13 cellular contexts compared by ENCODE assay signal in the genomic region with DNA sequence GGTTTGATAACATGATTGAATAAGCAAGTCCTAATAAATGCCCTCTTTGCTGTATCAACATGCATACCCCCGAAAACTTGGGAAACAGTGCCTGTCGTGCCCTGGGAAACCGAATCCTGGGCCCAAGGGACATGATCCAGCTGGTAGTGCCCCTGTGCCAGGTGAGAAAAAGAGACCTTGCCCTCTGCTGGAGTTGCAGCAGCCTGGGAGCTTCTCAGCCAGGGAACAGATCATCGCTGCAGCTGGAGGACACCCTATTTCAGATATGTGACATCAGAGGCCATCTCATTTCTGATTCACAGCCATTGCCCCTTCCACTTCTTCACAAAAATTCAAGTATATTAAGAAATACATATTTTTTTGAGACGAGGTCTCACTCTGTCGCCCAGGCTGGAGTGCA. TPM values are rescaled to one million over a fixed set of nuclear protein-coding genes. Genes with fewer than 3 reads are reported as not detected.
A peak's percentile ranks its signal among the peaks of the same experiment; 100 is the strongest.
DNase-seq lines count a peak whose midpoint lies in the region; ATAC-seq and TF ChIP-seq lines count a peak whose summit lies in the region.
"Had no signal": no experiment of that assay in that cellular context is flagged by ENCODE, and none has a peak within 500 bp of the region (broad histone marks: within the 10 kb centered on the region; RNA-seq: fewer than 3 reads in every experiment).

No MANE protein-coding gene starts in this region.

- peak overlapping the region; percentile 52 for H3K4me3 Mint-ChIP-seq in activated CD8-positive, alpha-beta T cell treated with anti-CD3 and anti-CD28 coated beads, Interleukin-2, amount 10 ng/mL, durations not matched to agents 7 days and 5 days
- H3K4me3 Mint-ChIP-seq in activated CD8-positive, alpha-beta T cell treated with anti-CD3 and anti-CD28 coated beads for 36 hours, result no peak overlapping the region
- peak overlapping the region; percentile 48 for H3K4me3 Mint-ChIP-seq in activated T-helper 1 cell treated with anti-CD3 and anti-CD28 coated beads, Interleukin-12 subunit alpha, Interleukin-12 subunit beta, Interleukin-2, Interleukin-4 antibody, amounts not matched to agents 30 ng/mL and 10 ng/mL and 1 ng/mL, durations not matched to agents 14 hours and 24 hours and 36 hours
- H3K4me3 Mint-ChIP-seq: stimulated activated naive B cell treated with anti-CD40 and anti-IgM and Interleukin-4, amounts not matched to agents 10 μg/mL and 1 μg/mL and 100 μg/mL, for 72 hours had no signal

- H3K36me3 ChIP-seq in DND-41 (ENCODE audit: insufficient read depth, low read length), result no peaks in the 10 kb centered on the region
- H3K36me3 ChIP-seq: uterus had no signal

- H2AFZ ChIP-seq in DND-41 (ENCODE audit: low read depth, low read length), result peak overlapping the region; percentile 30; the same call in 1 of the 2 replicates

- H4K20me1 ChIP-seq in DND-41 (ENCODE audit: insufficient read depth, low read length), result no peaks in the 10 kb centered on the region

- H3K27me3 Mint-ChIP-seq in activated CD8-positive, alpha-beta T cell treated with anti-CD3 and anti-CD28 coated beads, Interleukin-2, amount 10 ng/mL, durations not matched to agents 7 days and 5 days (ENCODE audit: low read depth), result no peaks in the 10 kb centered on the region
- no peaks in the 10 kb centered on the region for H3K27me3 Mint-ChIP-seq in activated CD8-positive, alpha-beta T cell treated with anti-CD3 and anti-CD28 coated beads for 36 hours
- peaks cover 2% of the 10 kb centered on the region for H3K27me3 Mint-ChIP-seq in activated T-helper 1 cell treated with anti-CD3 and anti-CD28 coated beads, Interleukin-12 subunit alpha, Interleukin-12 subunit beta, Interleukin-2, Interleukin-4 antibody, amounts not matched to agents 30 ng/mL and 10 ng/mL and 1 ng/mL, durations not matched to agents 14 hours and 24 hours and 36 hours (ENCODE audit: insufficient read depth)

- H3K4me3 ChIP-seq in DND-41 (ENCODE audit: low read depth in 1 of 2, low read length in 2 of 2), result no peak overlapping the region; a peak in 1 of 4 replicates
- H3K4me3 ChIP-seq: uterus had no signal

- peak overlapping the region; percentile 73 for H3K27ac ChIP-seq in DND-41 (ENCODE audit: low read length)
- H3K27ac ChIP-seq: HL-60, uterus had no signal

- ATAC-seq in activated CD8-positive, alpha-beta T cell treated with anti-CD3 and anti-CD28 coated beads, Interleukin-2, amount 10 ng/mL, durations not matched to agents 7 days and 5 days, result no peak
- ATAC-seq in activated CD8-positive, alpha-beta T cell treated with anti-CD3 and anti-CD28 coated beads for 36 hours, result no peak
- ATAC-seq in DND-41 (ENCODE audit: insufficient read depth, low read depth), result no peak
- no peak for ATAC-seq in sciatic nerve
- no peak for ATAC-seq in GM21723 (IDR thresholded peaks at IDR 0.05; ENCODE audit: unreplicated experiment)

- peaks cover 41% of the 10 kb centered on the region for H3K4me1 ChIP-seq in DND-41 (ENCODE audit: insufficient read depth, low read length)
- H3K4me1 ChIP-seq: uterus had no signal

- peak overlapping the region; percentile 85 for H3K27ac Mint-ChIP-seq in activated CD8-positive, alpha-beta T cell treated with anti-CD3 and anti-CD28 coated beads, Interleukin-2, amount 10 ng/mL, durations not matched to agents 7 days and 5 days
- no peak overlapping the region for H3K27ac Mint-ChIP-seq in activated CD8-positive, alpha-beta T cell treated with anti-CD3 and anti-CD28 coated beads for 36 hours
- H3K27ac Mint-ChIP-seq in activated T-helper 1 cell treated with anti-CD3 and anti-CD28 coated beads, Interleukin-12 subunit alpha, Interleukin-12 subunit beta, Interleukin-2, Interleukin-4 antibody, amounts not matched to agents 30 ng/mL and 10 ng/mL and 1 ng/mL, durations not matched to agents 14 hours and 24 hours and 36 hours, result peak overlapping the region; percentile 38
- H3K27ac Mint-ChIP-seq: stimulated activated naive B cell treated with anti-CD40 and anti-IgM and Interleukin-4, amounts not matched to agents 10 μg/mL and 1 μg/mL and 100 μg/mL, for 72 hours had no signal

- H3K4me2 ChIP-seq in DND-41 (ENCODE audit: insufficient read depth, low read length), result peak overlapping the region; percentile 61; the same call in 1 of the 2 replicates

- H3K9me3 ChIP-seq in DND-41 (ENCODE audit: insufficient read depth, low read length, severe bottlenecking), result no peaks in the 10 kb centered on the region
- H3K9me3 ChIP-seq: uterus had no signal

- no peak for TF ChIP-seq CTCF in activated CD8-positive, alpha-beta T cell treated with anti-CD3 and anti-CD28 coated beads for 36 hours (IDR thresholded peaks at IDR 0.05)
- TF ChIP-seq CTCF in DND-41 (IDR thresholded peaks at IDR 0.05; ENCODE audit: borderline replicate concordance, extremely low read depth, low read length, poor library complexity, severe bottlenecking), result no peak

- no peaks in the 10 kb centered on the region for H3K27me3 ChIP-seq in DND-41 (ENCODE audit: insufficient read depth, low read length, poor library complexity)
- H3K27me3 ChIP-seq: uterus had no signal

- H3K9me3 Mint-ChIP-seq in activated CD8-positive, alpha-beta T cell treated with anti-CD3 and anti-CD28 coated beads, Interleukin-2, amount 10 ng/mL, durations not matched to agents 7 days and 5 days (ENCODE audit: insufficient read depth), result no peaks in the 10 kb centered on the region
- H3K9me3 Mint-ChIP-seq in activated CD8-positive, alpha-beta T cell treated with anti-CD3 and anti-CD28 coated beads for 36 hours, result no peaks in the 10 kb centered on the region
- no peaks in the 10 kb centered on the region for H3K9me3 Mint-ChIP-seq in activated T-helper 1 cell treated with anti-CD3 and anti-CD28 coated beads, Interleukin-12 subunit alpha, Interleukin-12 subunit beta, Interleukin-2, Interleukin-4 antibody, amounts not matched to agents 30 ng/mL and 10 ng/mL and 1 ng/mL, durations not matched to agents 14 hours and 24 hours and 36 hours
- H3K9me3 Mint-ChIP-seq: stimulated activated naive B cell treated with anti-CD40 and anti-IgM and Interleukin-4, amounts not matched to agents 10 μg/mL and 1 μg/mL and 100 μg/mL, for 72 hours had no signal

- peak overlapping the region; percentile 11; the same call in 1 of the 2 replicates for H3K9ac ChIP-seq in DND-41 (ENCODE audit: low read depth, low read length)

- DNase-seq in activated CD8-positive, alpha-beta T cell treated with anti-CD3 and anti-CD28 coated beads, Interleukin-2, amount 10 ng/mL, durations not matched to agents 7 days and 5 days, result no peak
- no peak for DNase-seq in activated CD8-positive, alpha-beta T cell treated with anti-CD3 and anti-CD28 coated beads for 36 hours
- DNase-seq in DND-41, result no peak
- DNase-seq in activated T-helper 1 cell treated with anti-CD3 and anti-CD28 coated beads, Interleukin-12 subunit alpha, Interleukin-12 subunit beta, Interleukin-2, Interleukin-4 antibody, amounts not matched to agents 30 ng/mL and 10 ng/mL and 1 ng/mL, durations not matched to agents 14 hours and 24 hours and 36 hours (ENCODE audit: low spot score), result no peak
- peak; percentile 30 for DNase-seq in sciatic nerve (ENCODE audit: low spot score)
- no peak for DNase-seq in iPS-NIHi11 (ENCODE audit: low spot score)
- DNase-seq in SKM-1 treated with dmso at 0.1 percent for 144 hours (lab: John Stamatoyannopoulos, UW; ENCODE audit: unreplicated experiment), result no peak
- DNase-seq: COR-L47; NCI-H1092; stimulated activated naive B cell treated with anti-CD40 and anti-IgM and Interleukin-4, amounts not matched to agents 10 μg/mL and 1 μg/mL and 100 μg/mL, for 72 hours; uterus had no signal

- POLR2A ChIA-PET in activated CD8-positive, alpha-beta T cell treated with anti-CD3 and anti-CD28 coated beads, Interleukin-2, amount 10 ng/mL, durations not matched to agents 7 days and 5 days (lab: Charles Lee), result interaction anchor here (0.6 to 1.1 kb wide), 3 partner anchors 14 to 51 kb away, joined by 3 read pairs; no protein-coding TSS in a partner anchor
- POLR2A ChIA-PET in activated CD8-positive, alpha-beta T cell treated with anti-CD3 and anti-CD28 coated beads for 36 hours (lab: Charles Lee), result interaction anchor here (1.3 kb wide), 1 partner anchor 10 kb away, joined by 3 read pairs; no protein-coding TSS in a partner anchor

- H3K79me2 ChIP-seq in DND-41 (ENCODE audit: insufficient read depth, low read length), result no peaks in the 10 kb centered on the region

- intact Hi-C loops in activated CD8-positive, alpha-beta T cell treated with anti-CD3 and anti-CD28 coated beads for 36 hours (cut with micrococcal nuclease), result no loop called here
- intact Hi-C loops in activated T-helper 1 cell treated with anti-CD3 and anti-CD28 coated beads, Interleukin-12 subunit alpha, Interleukin-12 subunit beta, Interleukin-2, Interleukin-4 antibody, amounts not matched to agents 30 ng/mL and 10 ng/mL and 1 ng/mL, durations not matched to agents 14 hours and 24 hours and 36 hours (cut with micrococcal nuclease), result loop anchor here (1.0 kb wide), 2 partner anchors 8 to 32 kb away; no protein-coding TSS in a partner anchor
- intact Hi-C loops in sciatic nerve (cut with DNase I), result no loop called here

- no peaks in the 10 kb centered on the region for H3K36me3 Mint-ChIP-seq in activated CD8-positive, alpha-beta T cell treated with anti-CD3 and anti-CD28 coated beads, Interleukin-2, amount 10 ng/mL, durations not matched to agents 7 days and 5 days (ENCODE audit: low read depth)
- H3K36me3 Mint-ChIP-seq in activated CD8-positive, alpha-beta T cell treated with anti-CD3 and anti-CD28 coated beads for 36 hours (ENCODE audit: low read depth), result no peaks in the 10 kb centered on the region
- H3K36me3 Mint-ChIP-seq in activated T-helper 1 cell treated with anti-CD3 and anti-CD28 coated beads, Interleukin-12 subunit alpha, Interleukin-12 subunit beta, Interleukin-2, Interleukin-4 antibody, amounts not matched to agents 30 ng/mL and 10 ng/mL and 1 ng/mL, durations not matched to agents 14 hours and 24 hours and 36 hours (ENCODE audit: low read depth), result no peaks in the 10 kb centered on the region
- H3K36me3 Mint-ChIP-seq: stimulated activated naive B cell treated with anti-CD40 and anti-IgM and Interleukin-4, amounts not matched to agents 10 μg/mL and 1 μg/mL and 100 μg/mL, for 72 hours had no signal

- H3K4me1 Mint-ChIP-seq in activated CD8-positive, alpha-beta T cell treated with anti-CD3 and anti-CD28 coated beads, Interleukin-2, amount 10 ng/mL, durations not matched to agents 7 days and 5 days (ENCODE audit: low read depth), result peaks cover 37% of the 10 kb centered on the region
- H3K4me1 Mint-ChIP-seq in activated CD8-positive, alpha-beta T cell treated with anti-CD3 and anti-CD28 coated beads for 36 hours (ENCODE audit: low read depth), result peaks cover 26% of the 10 kb centered on the region
- peaks cover 40% of the 10 kb centered on the region for H3K4me1 Mint-ChIP-seq in activated T-helper 1 cell treated with anti-CD3 and anti-CD28 coated beads, Interleukin-12 subunit alpha, Interleukin-12 subunit beta, Interleukin-2, Interleukin-4 antibody, amounts not matched to agents 30 ng/mL and 10 ng/mL and 1 ng/mL, durations not matched to agents 14 hours and 24 hours and 36 hours (ENCODE audit: low read depth)

- CTCF ChIA-PET in activated CD8-positive, alpha-beta T cell treated with anti-CD3 and anti-CD28 coated beads, Interleukin-2, amount 10 ng/mL, durations not matched to agents 7 days and 5 days (lab: Charles Lee), result interaction anchor here (0.8 to 14.6 kb wide), 10 partner anchors 10 to 89 kb away, joined by 3 to 310 read pairs (median 6); partner anchors contain the start of gene PML
- CTCF ChIA-PET in activated CD8-positive, alpha-beta T cell treated with anti-CD3 and anti-CD28 coated beads for 36 hours (lab: Charles Lee), result interaction anchor here (1.3 to 3.8 kb wide), 7 partner anchors 9 to 63 kb away, joined by 4 to 38 read pairs (median 5); no protein-coding TSS in a partner anchor

RNA-seq across cellular contexts. Expression of gene STOML1, which starts 32.3 kb away (rescaled TPM):
- 10 to 100 TPM; 10.8 to 10.9 TPM for total RNA-seq in activated CD8-positive, alpha-beta T cell treated with anti-CD3 and anti-CD28 coated beads, Interleukin-2, amount 10 ng/mL, durations not matched to agents 7 days and 5 days
- total RNA-seq in activated CD8-positive, alpha-beta T cell treated with anti-CD3 and anti-CD28 coated beads for 36 hours, result 1 to 10 TPM; 5.2 to 6.5 TPM
- 10.6 and 11.6 TPM in 2 replicates for total RNA-seq in activated T-helper 1 cell treated with anti-CD3 and anti-CD28 coated beads, Interleukin-12 subunit alpha, Interleukin-12 subunit beta, Interleukin-2, Interleukin-4 antibody, amounts not matched to agents 30 ng/mL and 10 ng/mL and 1 ng/mL, durations not matched to agents 14 hours and 24 hours and 36 hours
- total RNA-seq in sciatic nerve, result 15.2 TPM

RNA-seq across cellular contexts. Expression of gene LOXL1, which starts 33.5 kb away (rescaled TPM):
- 1 to 10 TPM; 5.9 to 8.4 TPM for total RNA-seq in activated CD8-positive, alpha-beta T cell treated with anti-CD3 and anti-CD28 coated beads, Interleukin-2, amount 10 ng/mL, durations not matched to agents 7 days and 5 days
- 1 to 10 TPM; 1.6 to 2.8 TPM for total RNA-seq in activated CD8-positive, alpha-beta T cell treated with anti-CD3 and anti-CD28 coated beads for 36 hours
- 0.34 and 1.3 TPM in 2 replicates for total RNA-seq in activated T-helper 1 cell treated with anti-CD3 and anti-CD28 coated beads, Interleukin-12 subunit alpha, Interleukin-12 subunit beta, Interleukin-2, Interleukin-4 antibody, amounts not matched to agents 30 ng/mL and 10 ng/mL and 1 ng/mL, durations not matched to agents 14 hours and 24 hours and 36 hours
- total RNA-seq in sciatic nerve, result 16.6 TPM

RNA-seq across cellular contexts. Expression of gene PML, which starts 34.7 kb away (rescaled TPM):
- 100 to 1,000 TPM; 108 to 115 TPM for total RNA-seq in activated CD8-positive, alpha-beta T cell treated with anti-CD3 and anti-CD28 coated beads, Interleukin-2, amount 10 ng/mL, durations not matched to agents 7 days and 5 days
- 10 to 100 TPM; 48.8 to 49.6 TPM for total RNA-seq in activated CD8-positive, alpha-beta T cell treated with anti-CD3 and anti-CD28 coated beads for 36 hours
- total RNA-seq in activated T-helper 1 cell treated with anti-CD3 and anti-CD28 coated beads, Interleukin-12 subunit alpha, Interleukin-12 subunit beta, Interleukin-2, Interleukin-4 antibody, amounts not matched to agents 30 ng/mL and 10 ng/mL and 1 ng/mL, durations not matched to agents 14 hours and 24 hours and 36 hours, result 62.0 and 63.6 TPM in 2 replicates
- total RNA-seq in sciatic nerve, result 86.6 TPM
